In the genomic region with DNA sequence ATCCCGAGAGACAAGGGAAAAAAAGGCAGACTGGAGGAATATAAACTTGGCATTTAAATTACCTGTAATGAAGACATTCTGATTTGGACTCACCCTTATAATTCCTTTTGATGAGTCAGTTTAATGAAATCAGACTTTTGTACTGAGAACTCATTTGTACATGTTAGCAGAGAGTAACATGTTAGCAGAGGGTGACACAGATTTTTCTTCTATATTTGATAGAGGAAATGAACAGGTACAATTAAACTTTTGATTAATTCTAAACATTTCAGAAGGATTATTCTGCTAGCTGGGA, we compare ENCODE assay signal across 14 cellular contexts.
DNase-seq lines count a peak whose midpoint lies in the region; ATAC-seq and TF ChIP-seq lines count a peak whose summit lies in the region.
"Had no signal": no experiment of that assay in that cellular context is flagged by ENCODE, and none has a peak within 500 bp of the region (broad histone marks: within the 10 kb centered on the region; RNA-seq: fewer than 3 reads in every experiment).

No MANE protein-coding gene starts in this region.

- intact Hi-C loops in PC-3 (cut with micrococcal nuclease) = loop anchor here (1.0 to 5.0 kb wide), 4 partner anchors 34 to 302 kb away; no protein-coding TSS in a partner anchor
- intact Hi-C loops in right cardiac atrium (cut with DNase I) = loop anchor here in 2 of 4 donors (10.0 kb wide), 1 partner anchor 344 kb away; no protein-coding TSS in a partner anchor

- peaks cover 38% of the 10 kb centered on the region for H3K4me1 ChIP-seq in PC-3 (ENCODE audit: insufficient read depth, low read length)
- peaks cover 36% of the 10 kb centered on the region for H3K4me1 ChIP-seq in osteoblast (ENCODE audit: insufficient read depth, low read length)
- no peaks in the 10 kb centered on the region for H3K4me1 ChIP-seq in right cardiac atrium (ENCODE audit: control insufficient read depth, insufficient read depth, low read length)
- H3K4me1 ChIP-seq: HAP-1 had no signal

- WGBS in right cardiac atrium = 59% methylated on average over 1 of the region's 1 CpG

- H3K9me3 ChIP-seq in PC-3 (ENCODE audit: low read length) (no peaks in the 10 kb centered on the region), osteoblast (ENCODE audit: low read depth, low read length) (no peaks in the 10 kb centered on the region), right cardiac atrium (ENCODE audit: control insufficient read depth, low read length) (no peaks in the 10 kb centered on the region)
- H3K9me3 ChIP-seq: HAP-1 had no signal

- no peaks in the 10 kb centered on the region for H4K20me1 ChIP-seq in PC-3 (ENCODE audit: low read length)
- no peaks in the 10 kb centered on the region for H4K20me1 ChIP-seq in osteoblast (ENCODE audit: insufficient read depth, low read length)

- H3K36me3 Mint-ChIP-seq in stimulated activated effector memory CD8-positive, alpha-beta T cell treated with anti-CD3 and anti-CD28 coated beads, Interleukin-12 subunit alpha, Interleukin-12 subunit beta, amount 100 ng/mL, for 72 hours = peaks cover 6% of the 10 kb centered on the region

- H3K4me3 Mint-ChIP-seq in stimulated activated effector memory CD8-positive, alpha-beta T cell treated with anti-CD3 and anti-CD28 coated beads, Interleukin-12 subunit alpha, Interleukin-12 subunit beta, amount 100 ng/mL, for 72 hours = no peak overlapping the region
- H3K4me3 Mint-ChIP-seq: B cell, IgD-negative memory B cell, nephron progenitor cell had no signal

- peaks cover 3% of the 10 kb centered on the region for H3F3A ChIP-seq in PC-3 (ENCODE audit: low read length, unreplicated experiment)

- no peaks in the 10 kb centered on the region for H3K27me3 ChIP-seq in PC-3 (ENCODE audit: low read length)
- no peaks in the 10 kb centered on the region for H3K27me3 ChIP-seq in osteoblast (ENCODE audit: insufficient read depth, low read length)
- no peaks in the 10 kb centered on the region for H3K27me3 ChIP-seq in right cardiac atrium (ENCODE audit: control insufficient read depth, insufficient read depth)

- no peak for TF ChIP-seq CTCF in AG10803 (conservative IDR thresholded peaks at IDR 0.05; ENCODE audit: low read length)
- no peak for TF ChIP-seq CTCF in PC-3 (conservative IDR thresholded peaks at IDR 0.05; ENCODE audit: low read depth, low read length)
- no peak for TF ChIP-seq CTCF in coronary artery (IDR thresholded peaks at IDR 0.05)
- TF ChIP-seq CTCF in osteoblast (IDR thresholded peaks at IDR 0.05; ENCODE audit: extremely low read depth, low read depth, low read length) = no peak
- TF ChIP-seq CTCF in GM10248 (IDR thresholded peaks at IDR 0.05; ENCODE audit: control extremely low read depth, extremely low read depth, low read depth, missing control alignments) = no peak

- ATAC-seq in PC-3 (peak; percentile 60), right cardiac atrium (no peak)
- no peak for ATAC-seq in stimulated activated effector memory CD8-positive, alpha-beta T cell treated with anti-CD3 and anti-CD28 coated beads, Interleukin-12 subunit alpha, Interleukin-12 subunit beta, amount 100 ng/mL, for 72 hours

- H3K27ac Mint-ChIP-seq in stimulated activated effector memory CD8-positive, alpha-beta T cell treated with anti-CD3 and anti-CD28 coated beads, Interleukin-12 subunit alpha, Interleukin-12 subunit beta, amount 100 ng/mL, for 72 hours = no peak overlapping the region
- H3K27ac Mint-ChIP-seq: B cell, IgD-negative memory B cell, nephron progenitor cell had no signal

- peak overlapping the region; percentile 78 for H3K4me2 ChIP-seq in PC-3 (ENCODE audit: low read length)
- peak overlapping the region; percentile 68 for H3K4me2 ChIP-seq in osteoblast (ENCODE audit: insufficient read depth, low read length)

- H2AFZ ChIP-seq in PC-3 (ENCODE audit: low read length) (peak overlapping the region; percentile 7; the same call in 1 of the 2 replicates), osteoblast (ENCODE audit: low read length) (no peak overlapping the region)

- DNase-seq in AG10803 (ENCODE audit: low read depth) (peak; percentile 60), PC-3 (peak; percentile 63), coronary artery (ENCODE audit: low spot score) (no peak), osteoblast (ENCODE audit: insufficient read length, low spot score, missing footprints) (no peak), NCI-H1417 treated with DMSO at 0.1 percent for 48 hours (lab: John Stamatoyannopoulos, UW) (no peak), GM10248 (ENCODE audit: extremely low spot score) (no peak), right cardiac atrium (no peak)
- DNase-seq in stimulated activated effector memory CD8-positive, alpha-beta T cell treated with anti-CD3 and anti-CD28 coated beads, Interleukin-12 subunit alpha, Interleukin-12 subunit beta, amount 100 ng/mL, for 72 hours (ENCODE audit: low spot score in 2 of 2) = no peak
- DNase-seq: NCI-H1436 treated with DMSO at 0.1 percent for 48 hours, NCI-H774 had no signal

- CTCF ChIA-PET in PC-3 (lab: Charles Lee) (interaction anchor here (0.6 to 1.0 kb wide), 4 partner anchors 64 to 301 kb away, joined by 3 to 8 read pairs (median 5); no protein-coding TSS in a partner anchor), GM10248 (lab: Yijun Ruan, JAX) (interaction anchor here (0.9 to 3.5 kb wide), 7 partner anchors 11 to 579 kb away, joined by 3 to 30 read pairs (median 4); a partner anchor contains a TSS)

- H3K36me3 ChIP-seq in PC-3 (ENCODE audit: low read depth, low read length) (no peaks in the 10 kb centered on the region; the same call in 1 of the 2 replicates), osteoblast (ENCODE audit: insufficient read depth, low read length) (peaks cover 5% of the 10 kb centered on the region)

- TSS peak; percentile 83 for BruUV-seq in PC-3 (replicated peaks; lab: Mats Ljungman, UMichigan)

- POLR2A ChIA-PET in PC-3 (lab: Charles Lee; ENCODE audit: unreplicated experiment) = no interaction called here
- POLR2A ChIA-PET in GM10248 (lab: Yijun Ruan, JAX) = no interaction called here

- H3K4me3 ChIP-seq in AG10803 (ENCODE audit: low read length) (no peak overlapping the region), PC-3 (ENCODE audit: low read length) (peak overlapping the region; percentile 29; the same call in 1 of the 2 replicates), coronary artery (peak overlapping the region; percentile 20), osteoblast (ENCODE audit: insufficient read depth, low read length) (no peak overlapping the region), right cardiac atrium (ENCODE audit: low read length) (no peak overlapping the region)
- H3K4me3 ChIP-seq: HAP-1 had no signal

- no peaks in the 10 kb centered on the region for H3K9me2 ChIP-seq in PC-3 (replicated peaks; ENCODE audit: low read length)

- H3K27ac ChIP-seq in PC-3 (ENCODE audit: low read length) (peak overlapping the region; percentile 86), coronary artery (peak overlapping the region; percentile 64 to 88), osteoblast (ENCODE audit: low read depth, low read length) (peak overlapping the region; percentile 90), right cardiac atrium (ENCODE audit: low read length) (no peak overlapping the region)

- peak overlapping the region; percentile 48 for H3K9ac ChIP-seq in PC-3 (ENCODE audit: low read length)

- H3K79me2 ChIP-seq in PC-3 (ENCODE audit: low read length) (no peaks in the 10 kb centered on the region), osteoblast (ENCODE audit: insufficient read depth, low read length) (no peaks in the 10 kb centered on the region)

- no peaks in the 10 kb centered on the region for H3K4me1 Mint-ChIP-seq in stimulated activated effector memory CD8-positive, alpha-beta T cell treated with anti-CD3 and anti-CD28 coated beads, Interleukin-12 subunit alpha, Interleukin-12 subunit beta, amount 100 ng/mL, for 72 hours

- no peaks in the 10 kb centered on the region for H3K9me3 Mint-ChIP-seq in stimulated activated effector memory CD8-positive, alpha-beta T cell treated with anti-CD3 and anti-CD28 coated beads, Interleukin-12 subunit alpha, Interleukin-12 subunit beta, amount 100 ng/mL, for 72 hours
- H3K9me3 Mint-ChIP-seq: IgD-negative memory B cell, nephron progenitor cell had no signal

Comparison
In these comparisons a context has a peak if more than half of its experiments do, and no peak if none do; other contexts are left out.
1. DNase-seq: peak in AG10803 (single experiment) and PC-3 (single experiment); none in coronary artery (single experiment), osteoblast (single experiment), NCI-H1417 treated with DMSO at 0.1 percent for 48 hours (single experiment), GM10248 (single experiment), stimulated activated effector memory CD8-positive, alpha-beta T cell treated with anti-CD3 and anti-CD28 coated beads, Interleukin-12 subunit alpha, Interleukin-12 subunit beta, amount 100 ng/mL, for 72 hours (0 of 2) and right cardiac atrium (0 of 3).
2. H3K4me3 ChIP-seq: peak in PC-3 (single experiment) and coronary artery (single experiment); none in AG10803 (single experiment), osteoblast (single experiment) and right cardiac atrium (single experiment).